In the genomic region with DNA sequence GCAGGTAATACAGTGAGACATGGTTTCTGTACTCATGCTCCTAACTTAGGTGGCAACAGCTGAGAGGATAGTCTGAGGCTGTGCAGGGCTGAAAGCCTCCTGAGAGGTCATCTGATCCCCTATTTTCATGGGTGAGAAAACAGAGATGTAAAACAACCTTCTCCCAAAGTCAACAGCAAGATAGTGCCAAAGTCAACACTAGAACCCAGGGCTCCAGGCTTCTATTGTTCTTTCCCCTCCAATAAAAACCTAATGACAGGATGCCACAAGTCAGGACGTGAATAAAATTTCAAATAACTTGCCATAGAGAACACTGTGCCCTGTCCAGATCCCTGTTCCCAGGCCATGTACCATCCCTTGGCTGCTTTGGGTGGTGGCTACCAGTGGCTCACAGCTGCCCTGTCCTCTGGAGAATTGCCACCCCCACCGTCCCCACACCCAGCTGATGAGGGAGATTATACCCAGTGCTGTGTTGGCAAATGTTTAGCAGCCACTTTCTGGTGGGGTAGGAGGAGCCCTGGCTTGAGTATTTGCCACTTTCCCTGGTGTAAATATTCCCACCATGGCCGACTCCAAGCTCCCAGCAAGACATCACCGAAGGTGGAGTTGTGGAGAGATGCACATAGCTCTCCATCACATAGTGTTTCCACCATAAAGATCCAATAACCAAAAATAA, we compare ENCODE assay signal across 20 cellular contexts. TPM values are rescaled to one million over a fixed set of nuclear protein-coding genes. Genes with fewer than 3 reads are reported as not detected.
DNase-seq lines count a peak whose midpoint lies in the region; ATAC-seq, FAIRE-seq and TF ChIP-seq lines count a peak whose summit lies in the region.
"Had no signal": no experiment of that assay in that cellular context is flagged by ENCODE, and none has a peak within 500 bp of the region (broad histone marks: within the 10 kb centered on the region; RNA-seq: fewer than 3 reads in every experiment).

No MANE protein-coding gene starts in this region.

- no peaks in the 10 kb centered on the region for H3K9me3 ChIP-seq in left lung
- H3K9me3 ChIP-seq: body of pancreas, esophagus muscularis mucosa had no signal

- H3K27ac ChIP-seq in C4-2B = peak overlapping the region; percentile 67
- H3K27ac ChIP-seq in left lung = no peak overlapping the region
- H3K27ac ChIP-seq: body of pancreas, esophagus muscularis mucosa had no signal

- no peak overlapping the region for H3K4me3 Mint-ChIP-seq in natural killer cell treated with Interleukin-12 subunit alpha and Interleukin-12 subunit beta and Interleukin-15 and Interleukin-18, amount 100 ng/mL, for 72 hours
- H3K4me3 Mint-ChIP-seq: CD8-positive, alpha-beta T cell; dendritic cell treated with granulocyte-macrophage colony-stimulating factor and Interleukin-4, amounts not matched to agents 40 ng/mL and 50 ng/mL, for 4 days; nephron progenitor cell had no signal

- no peaks in the 10 kb centered on the region for H3K27me3 ChIP-seq in left lung
- H3K27me3 ChIP-seq: body of pancreas, esophagus muscularis mucosa had no signal

- H3K36me3 ChIP-seq in left lung = no peaks in the 10 kb centered on the region
- H3K36me3 ChIP-seq: esophagus muscularis mucosa had no signal

- no peaks in the 10 kb centered on the region for H3K4me1 Mint-ChIP-seq in natural killer cell treated with Interleukin-12 subunit alpha and Interleukin-12 subunit beta and Interleukin-15 and Interleukin-18, amount 100 ng/mL, for 72 hours (ENCODE audit: low read depth in 2 of 2)

- TF ChIP-seq CTCF in C4-2B (conservative IDR thresholded peaks at IDR 0.05) = no peak
- no peak for TF ChIP-seq CTCF in left lung (IDR thresholded peaks at IDR 0.05)

- no peaks in the 10 kb centered on the region for H3K9me3 Mint-ChIP-seq in natural killer cell treated with Interleukin-12 subunit alpha and Interleukin-12 subunit beta and Interleukin-15 and Interleukin-18, amount 100 ng/mL, for 72 hours
- H3K9me3 Mint-ChIP-seq: CD8-positive, alpha-beta T cell; dendritic cell treated with granulocyte-macrophage colony-stimulating factor and Interleukin-4, amounts not matched to agents 40 ng/mL and 50 ng/mL, for 4 days had no signal

- intact Hi-C loops in left lung (cut with DNase I) = no loop called here

- H3K4me1 ChIP-seq in left lung = no peaks in the 10 kb centered on the region
- H3K4me1 ChIP-seq: esophagus muscularis mucosa had no signal

- DNase-seq in HuH-7 (ENCODE audit: low spot score) (peak; percentile 53), NCI-H510A treated with DMSO at 0.1 percent for 48 hours (lab: John Stamatoyannopoulos, UW) (peak; percentile 91), dermis microvascular lymphatic vessel endothelial cell (ENCODE audit: low read depth in 2 of 2) (peak; percentile 65 to 75), left lung (no peak), GM19239 (ENCODE audit: insufficient read length, low spot score) (no peak)
- DNase-seq in natural killer cell treated with Interleukin-12 subunit alpha and Interleukin-12 subunit beta and Interleukin-15 and Interleukin-18, amount 100 ng/mL, for 72 hours (ENCODE audit: low spot score) = no peak
- DNase-seq: activated CD4-positive, alpha-beta T cell treated with anti-CD3 and anti-CD28 coated beads for 48 hours; activated naive CD4-positive, alpha-beta T cell treated with anti-CD3 and anti-CD28 coated beads, Interleukin-2, amount 50 U/mL, for 16 hours; body of pancreas; CD8-positive, alpha-beta T cell; NCI-H226; nephron progenitor cell had no signal

- H3K4me3 ChIP-seq in left lung = no peak overlapping the region
- H3K4me3 ChIP-seq: body of pancreas, esophagus muscularis mucosa had no signal

- H3K36me3 Mint-ChIP-seq in natural killer cell treated with Interleukin-12 subunit alpha and Interleukin-12 subunit beta and Interleukin-15 and Interleukin-18, amount 100 ng/mL, for 72 hours = no peaks in the 10 kb centered on the region
- H3K36me3 Mint-ChIP-seq: CD8-positive, alpha-beta T cell had no signal

- FAIRE-seq in GM19239 (lab: Jason Lieb, UNC) = no peak
- FAIRE-seq: G401.6, GM12891, H54 had no signal

- ATAC-seq in natural killer cell treated with Interleukin-12 subunit alpha and Interleukin-12 subunit beta and Interleukin-15 and Interleukin-18, amount 100 ng/mL, for 72 hours = no peak
- ATAC-seq in left lung (no peak), GM21825 (IDR thresholded peaks at IDR 0.05; ENCODE audit: unreplicated experiment) (no peak)
- ATAC-seq: body of pancreas; CD8-positive, alpha-beta T cell; SK-N-SH treated with all-trans-retinoic acid at 6 μM for 48 hours had no signal

- no peak overlapping the region for H3K27ac Mint-ChIP-seq in natural killer cell treated with Interleukin-12 subunit alpha and Interleukin-12 subunit beta and Interleukin-15 and Interleukin-18, amount 100 ng/mL, for 72 hours
- H3K27ac Mint-ChIP-seq: CD8-positive, alpha-beta T cell; dendritic cell treated with granulocyte-macrophage colony-stimulating factor and Interleukin-4, amounts not matched to agents 40 ng/mL and 50 ng/mL, for 4 days; nephron progenitor cell had no signal

- peaks cover 4 to 6% of the 10 kb centered on the region in 2 donors for H3K27me3 Mint-ChIP-seq in natural killer cell treated with Interleukin-12 subunit alpha and Interleukin-12 subunit beta and Interleukin-15 and Interleukin-18, amount 100 ng/mL, for 72 hours
- H3K27me3 Mint-ChIP-seq: dendritic cell treated with granulocyte-macrophage colony-stimulating factor and Interleukin-4, amounts not matched to agents 40 ng/mL and 50 ng/mL, for 4 days had no signal

RNA-seq across cellular contexts. Expression of a gene that starts 54.8 kb away (rescaled TPM):
- 1.0 and 2.3 TPM in 2 replicates for total RNA-seq in dermis microvascular lymphatic vessel endothelial cell
- 1 to 10 TPM in 1 of 2 donors, under 1 TPM in 1; 0.33 to 1.6 TPM for total RNA-seq in natural killer cell treated with Interleukin-12 subunit alpha and Interleukin-12 subunit beta and Interleukin-15 and Interleukin-18, amount 100 ng/mL, for 72 hours
- total RNA-seq in left lung = 1 to 10 TPM; 5.1 to 6.8 TPM

Comparison
In these comparisons a context has a peak if more than half of its experiments do, and no peak if none do; other contexts are left out.
1. DNase-seq: peak in HuH-7 (single experiment), NCI-H510A treated with DMSO at 0.1 percent for 48 hours (single experiment) and dermis microvascular lymphatic vessel endothelial cell (2 of 2); none in natural killer cell treated with Interleukin-12 subunit alpha and Interleukin-12 subunit beta and Interleukin-15 and Interleukin-18, amount 100 ng/mL, for 72 hours (single experiment), left lung (0 of 2) and GM19239 (single experiment).